Comparison of ENCODE assay signal across 12 cellular contexts in genomic region chr6:72579865-72580264, GRCh38. TPM values are rescaled to one million over a fixed set of nuclear protein-coding genes. Genes with fewer than 3 reads are reported as not detected.
A peak's percentile ranks its signal among the peaks of the same experiment; 100 is the strongest.
DNase-seq lines count a peak whose midpoint lies in the region; ATAC-seq and TF ChIP-seq lines count a peak whose summit lies in the region.
"Had no signal": no experiment of that assay in that cellular context is flagged by ENCODE, and none has a peak within 500 bp of the region (broad histone marks: within the 10 kb centered on the region; RNA-seq: fewer than 3 reads in every experiment).

No MANE protein-coding gene starts in this region.

- H2AFZ ChIP-seq in KMS-11 (ENCODE audit: low read depth), result peak overlapping the region; percentile 18
- H2AFZ ChIP-seq: hepatocyte had no signal

- WGBS in suprapubic skin, result 67% methylated on average over 2 of the region's 2 CpGs
- WGBS in gastroesophageal sphincter (ENCODE audit: low coverage in 1 of 2), 2 donors, result 77 to 78% methylated on average over 2 of the region's 2 CpGs

- no peak for TF ChIP-seq EP300 in suprapubic skin (IDR thresholded peaks at IDR 0.05)
- no peak for TF ChIP-seq EP300 in gastroesophageal sphincter (IDR thresholded peaks at IDR 0.05)

- TF ChIP-seq POLR2A in suprapubic skin (IDR thresholded peaks at IDR 0.05) (no peak), gastroesophageal sphincter (IDR thresholded peaks at IDR 0.05) (no peak)

- H3K27ac Mint-ChIP-seq in CD14-positive monocyte, result no peak overlapping the region
- H3K27ac Mint-ChIP-seq: CD8-positive, alpha-beta memory T cell had no signal

- ATAC-seq in GM18907 (IDR thresholded peaks at IDR 0.05; ENCODE audit: unreplicated experiment), result peak; percentile 92
- ATAC-seq in left ventricle myocardium superior, result no peak
- no peak for ATAC-seq in gastroesophageal sphincter
- ATAC-seq: activated CD4-positive, CD25-positive, alpha-beta regulatory T cell treated with anti-CD3 and anti-CD28 coated beads, Interleukin-2, amount 50 U/mL, for 24 hours had no signal

- peaks cover 21% of the 10 kb centered on the region for H3K4me1 ChIP-seq in KMS-11 (ENCODE audit: low read depth, poor library complexity, severe bottlenecking)
- no peaks in the 10 kb centered on the region for H3K4me1 ChIP-seq in suprapubic skin
- no peaks in the 10 kb centered on the region for H3K4me1 ChIP-seq in gastroesophageal sphincter

- TF ChIP-seq CTCF in KMS-11 (conservative IDR thresholded peaks at IDR 0.05; ENCODE audit: low read depth, low read length) (no peak), fibroblast of pulmonary artery (IDR thresholded peaks at IDR 0.05; ENCODE audit: low read length, missing control alignments) (no peak), CD14-positive monocyte (IDR thresholded peaks at IDR 0.05) (no peak), suprapubic skin (IDR thresholded peaks at IDR 0.05) (no peak), gastroesophageal sphincter (IDR thresholded peaks at IDR 0.05) (no peak)

- H3K79me2 ChIP-seq in KMS-11 (ENCODE audit: insufficient read depth, low read depth), result no peaks in the 10 kb centered on the region
- H3K79me2 ChIP-seq: hepatocyte had no signal

- H3K27me3 Mint-ChIP-seq in CD14-positive monocyte (ENCODE audit: low read depth in 3 of 3), result peaks cover 0 to 3% (median 0%) of the 10 kb centered on the region in 3 donors

- no peaks in the 10 kb centered on the region for H4K20me1 ChIP-seq in KMS-11 (ENCODE audit: insufficient read depth)

- H3K9ac ChIP-seq in KMS-11, result no peak overlapping the region

- H3K9me3 ChIP-seq in suprapubic skin, result no peaks in the 10 kb centered on the region
- no peaks in the 10 kb centered on the region for H3K9me3 ChIP-seq in gastroesophageal sphincter
- H3K9me3 ChIP-seq: ovary had no signal

- H3K36me3 Mint-ChIP-seq in CD14-positive monocyte, result no peaks in the 10 kb centered on the region
- H3K36me3 Mint-ChIP-seq: CD8-positive, alpha-beta memory T cell had no signal

- H3K27me3 ChIP-seq in KMS-11 (ENCODE audit: insufficient read depth, low read depth) (no peaks in the 10 kb centered on the region), suprapubic skin (no peaks in the 10 kb centered on the region), gastroesophageal sphincter (no peaks in the 10 kb centered on the region)
- H3K27me3 ChIP-seq: hepatocyte, ovary had no signal

- peaks cover 6% of the 10 kb centered on the region for H3K4me1 Mint-ChIP-seq in CD14-positive monocyte

- no peak overlapping the region for H3K27ac ChIP-seq in KMS-11
- H3K27ac ChIP-seq in suprapubic skin, result no peak overlapping the region
- H3K27ac ChIP-seq in gastroesophageal sphincter, result no peak overlapping the region
- H3K27ac ChIP-seq: hepatocyte, ovary had no signal

- intact Hi-C loops in left ventricle myocardium superior (cut with micrococcal nuclease), result no loop called here
- intact Hi-C loops in CD14-positive monocyte (cut with micrococcal nuclease), result loop anchor here in 1 of 2 donors (10.0 kb wide), 1 partner anchor 165 kb away; no protein-coding TSS in a partner anchor

- no peak overlapping the region for H3K4me3 ChIP-seq in KMS-11 (IDR thresholded peaks at IDR 0.05; ENCODE audit: insufficient read depth, low read depth, low read length)
- no peak overlapping the region for H3K4me3 ChIP-seq in fibroblast of pulmonary artery (replicated peaks; ENCODE audit: low read depth, low read length)
- no peak overlapping the region for H3K4me3 ChIP-seq in suprapubic skin
- no peak overlapping the region for H3K4me3 ChIP-seq in gastroesophageal sphincter
- H3K4me3 ChIP-seq: hepatocyte, ovary had no signal

- no peak overlapping the region for H3K4me3 Mint-ChIP-seq in CD14-positive monocyte

- DNase-seq in HCEC 1CT (peak; percentile 13), fibroblast of pulmonary artery (ENCODE audit: low read depth) (peak; percentile 15), left ventricle myocardium superior (no peak), CD14-positive monocyte (ENCODE audit: low spot score) (no peak), suprapubic skin (ENCODE audit: low spot score in 2 of 2) (no peak)
- DNase-seq: CD8-positive, alpha-beta memory T cell; ovary had no signal

- peak overlapping the region; percentile 38 for H3K4me2 ChIP-seq in KMS-11
- H3K4me2 ChIP-seq: hepatocyte had no signal

- no peaks in the 10 kb centered on the region for H3K36me3 ChIP-seq in KMS-11 (ENCODE audit: insufficient read depth)
- no peaks in the 10 kb centered on the region for H3K36me3 ChIP-seq in suprapubic skin
- no peaks in the 10 kb centered on the region for H3K36me3 ChIP-seq in gastroesophageal sphincter
- H3K36me3 ChIP-seq: ovary had no signal

- no peaks in the 10 kb centered on the region for H3K9me3 Mint-ChIP-seq in CD14-positive monocyte

RNA-seq across cellular contexts. Expression of gene KCNQ5, which starts 42.0 kb away (rescaled TPM):
- total RNA-seq in left ventricle myocardium superior (not detected), suprapubic skin (under 1 TPM in 3 of 4 donors, not detected in 1; 0.30 to 0.57 (median 0.42) TPM), gastroesophageal sphincter (1 to 10 TPM in 3 of 4 donors, under 1 TPM in 1; 0.96 to 3.4 (median 1.5) TPM)
- not detected for polyA plus RNA-seq in CD14-positive monocyte

Comparison
In these comparisons a context has a peak if more than half of its experiments do, and no peak if none do; other contexts are left out.
1. DNase-seq: peak in HCEC 1CT (single experiment) and fibroblast of pulmonary artery (single experiment); none in left ventricle myocardium superior (single experiment), CD14-positive monocyte (single experiment) and suprapubic skin (0 of 2).